ENCODE assay signal across 21 cellular contexts in genomic region chr3:57805263-57805662, GRCh38. TPM values are rescaled to one million over a fixed set of nuclear protein-coding genes. Genes with fewer than 3 reads are reported as not detected.
DNase-seq lines count a peak whose midpoint lies in the region; ATAC-seq and TF ChIP-seq lines count a peak whose summit lies in the region.
"Had no signal": no experiment of that assay in that cellular context is flagged by ENCODE, and none has a peak within 500 bp of the region (broad histone marks: within the 10 kb centered on the region; RNA-seq: fewer than 3 reads in every experiment).

No MANE protein-coding gene starts in this region.

- TF ChIP-seq POLR2A in esophagus squamous epithelium (IDR thresholded peaks at IDR 0.05): no peak

- H3K27me3 ChIP-seq in ACC112 (ENCODE audit: insufficient read depth, low read length): no peaks in the 10 kb centered on the region
- H3K27me3 ChIP-seq in Caco-2 (replicated peaks; ENCODE audit: control insufficient read depth, insufficient read depth, low read length): no peaks in the 10 kb centered on the region
- H3K27me3 ChIP-seq in esophagus squamous epithelium: no peaks in the 10 kb centered on the region
- H3K27me3 ChIP-seq: Peyer's patch had no signal

- H3K9me3 ChIP-seq in Caco-2 (no peaks in the 10 kb centered on the region), esophagus squamous epithelium (no peaks in the 10 kb centered on the region)
- H3K9me3 ChIP-seq: Peyer's patch, SK-N-SH had no signal

- POLR2A ChIA-PET in Caco-2 (lab: Charles Lee): no interaction called here
- POLR2A ChIA-PET in T-cell (lab: Charles Lee): no interaction called here

- H3K4me3 Mint-ChIP-seq in Caco-2 (ENCODE audit: unreplicated experiment) (no peak overlapping the region), T-cell (peak overlapping the region in 1 of 3 donors; percentile 75)
- H3K4me3 Mint-ChIP-seq: B cell; effector memory CD8-positive, alpha-beta T cell had no signal

- no peaks in the 10 kb centered on the region for H3K9me3 Mint-ChIP-seq in Caco-2 (ENCODE audit: unreplicated experiment)
- H3K9me3 Mint-ChIP-seq in T-cell: no peaks in the 10 kb centered on the region
- H3K9me3 Mint-ChIP-seq: effector memory CD8-positive, alpha-beta T cell; naive thymus-derived CD8-positive, alpha-beta T cell had no signal

- no peak overlapping the region for H2AFZ ChIP-seq in ACC112 (ENCODE audit: low read length, unreplicated experiment)

- intact Hi-C loops in Caco-2 (cut with micrococcal nuclease; ENCODE audit: unreplicated experiment) (no loop called here), esophagus squamous epithelium (cut with DNase I) (no loop called here)

- H3K4me3 ChIP-seq in ACC112 (ENCODE audit: low read depth, low read length) (no peak overlapping the region), Caco-2 (ENCODE audit: low read depth, low read length) (no peak overlapping the region), esophagus squamous epithelium (no peak overlapping the region)
- H3K4me3 ChIP-seq: lung, Peyer's patch, skin epidermis had no signal

- no peaks in the 10 kb centered on the region for H3K36me3 ChIP-seq in ACC112 (ENCODE audit: insufficient read depth, low read length)
- H3K36me3 ChIP-seq in Caco-2 (ENCODE audit: control insufficient read depth, insufficient read depth, low read length): no peaks in the 10 kb centered on the region
- no peaks in the 10 kb centered on the region for H3K36me3 ChIP-seq in esophagus squamous epithelium
- H3K36me3 ChIP-seq: Peyer's patch had no signal

- DNase-seq in Caco-2: no peak
- DNase-seq in T-cell: no peak
- DNase-seq in esophagus squamous epithelium (lab: John Stamatoyannopoulos, UW): no peak
- DNase-seq in NCI-H2196 (lab: John Stamatoyannopoulos, UW; ENCODE audit: unreplicated experiment): no peak
- no peak for DNase-seq in NCI-H524 treated with DMSO at 0.1 percent for 48 hours (lab: John Stamatoyannopoulos, UW)
- no peak for DNase-seq in GM10266 (ENCODE audit: extremely low spot score)
- DNase-seq: activated CD4-positive, alpha-beta T cell treated with anti-CD3 and anti-CD28 coated beads, Interleukin-2, amount 50 U/mL, for 1 hour; activated T-cell treated with anti-CD3 and anti-CD28 coated beads, Interleukin-2, amount 50 U/mL, for 1 hour; effector memory CD8-positive, alpha-beta T cell; naive thymus-derived CD8-positive, alpha-beta T cell; NCI-H1105; NCI-H774; SK-N-SH; stimulated activated CD4-positive, alpha-beta T cell treated with anti-CD3 and anti-CD28 coated beads, Interleukin-4, amount 100 ng/mL, for 1 hour had no signal

- peaks cover 11% of the 10 kb centered on the region for H3K36me3 Mint-ChIP-seq in Caco-2 (ENCODE audit: insufficient read depth, unreplicated experiment)
- H3K36me3 Mint-ChIP-seq in T-cell: peaks cover 7% of the 10 kb centered on the region

- peaks cover 73% of the 10 kb centered on the region for H3K79me2 ChIP-seq in ACC112 (ENCODE audit: control insufficient read depth, insufficient read depth, low read length, unreplicated experiment)

- CTCF ChIA-PET in Caco-2 (lab: Charles Lee): no interaction called here
- CTCF ChIA-PET in T-cell (lab: Charles Lee): no interaction called here

- peak overlapping the region; percentile 39 for H3K27ac Mint-ChIP-seq in Caco-2 (ENCODE audit: unreplicated experiment)
- peak overlapping the region; percentile 41 to 83 for H3K27ac Mint-ChIP-seq in T-cell
- H3K27ac Mint-ChIP-seq: B cell, progenitor cell of endocrine pancreas had no signal

- H3K27me3 Mint-ChIP-seq in Caco-2 (ENCODE audit: insufficient read depth, unreplicated experiment) (no peaks in the 10 kb centered on the region), T-cell (no peaks in the 10 kb centered on the region)
- H3K27me3 Mint-ChIP-seq: B cell; effector memory CD8-positive, alpha-beta T cell; naive thymus-derived CD8-positive, alpha-beta T cell; progenitor cell of endocrine pancreas had no signal

- TF ChIP-seq CTCF in Caco-2 (IDR thresholded peaks at IDR 0.05; ENCODE audit: insufficient read depth in 1 of 2, low read depth in 1 of 2, low read length in 1 of 2, severe bottlenecking in 1 of 2, unreplicated experiment in 1 of 2) (no peak), esophagus squamous epithelium (IDR thresholded peaks at IDR 0.05) (no peak), GM10266 (IDR thresholded peaks at IDR 0.05; ENCODE audit: control insufficient read depth, insufficient read depth, low read depth, missing control alignments) (no peak)

- peak overlapping the region; percentile 61 for H3K27ac ChIP-seq in ACC112 (ENCODE audit: low read depth, low read length)
- peak overlapping the region; percentile 55 to 87 (median 76) for H3K27ac ChIP-seq in esophagus squamous epithelium

- BruUV-seq in Caco-2 (replicated peaks; lab: Mats Ljungman, UMichigan): no TSS peak

- ATAC-seq in T-cell (replicated peaks in 1 of 4) (no peak), HG02571 (IDR thresholded peaks at IDR 0.05; ENCODE audit: unreplicated experiment) (no peak)
- ATAC-seq: effector memory CD8-positive, alpha-beta T cell; naive thymus-derived CD8-positive, alpha-beta T cell had no signal

- H3K4me1 ChIP-seq in ACC112 (ENCODE audit: control insufficient read depth, insufficient read depth, low read length, unreplicated experiment) (peaks cover 50% of the 10 kb centered on the region), Caco-2 (peaks cover 41% of the 10 kb centered on the region), esophagus squamous epithelium (peaks cover 36 to 85% (median 39%) of the 10 kb centered on the region in 3 donors)

- WGBS in esophagus squamous epithelium, 2 donors: 81 to 82% methylated on average over 1 of the region's 1 CpG

- peaks cover 51% of the 10 kb centered on the region for H3K4me1 Mint-ChIP-seq in Caco-2 (ENCODE audit: low read depth, unreplicated experiment)
- peaks cover 74 to 91% (median 83%) of the 10 kb centered on the region in 3 donors for H3K4me1 Mint-ChIP-seq in T-cell

RNA-seq across cellular contexts. Expression of gene SLMAP, which starts 49.2 kb away (rescaled TPM):
- total RNA-seq in Caco-2 (2022) (126 and 136 TPM in 2 replicates), T-cell (10 to 100 TPM; 57.4 to 78.8 (median 72.3) TPM), esophagus squamous epithelium (100 to 1,000 TPM in 1 of 4 donors, 10 to 100 TPM in 3; 46.9 to 162 (median 67.9) TPM)
